ENCODE assay signal across 8 cellular contexts in the genomic region with DNA sequence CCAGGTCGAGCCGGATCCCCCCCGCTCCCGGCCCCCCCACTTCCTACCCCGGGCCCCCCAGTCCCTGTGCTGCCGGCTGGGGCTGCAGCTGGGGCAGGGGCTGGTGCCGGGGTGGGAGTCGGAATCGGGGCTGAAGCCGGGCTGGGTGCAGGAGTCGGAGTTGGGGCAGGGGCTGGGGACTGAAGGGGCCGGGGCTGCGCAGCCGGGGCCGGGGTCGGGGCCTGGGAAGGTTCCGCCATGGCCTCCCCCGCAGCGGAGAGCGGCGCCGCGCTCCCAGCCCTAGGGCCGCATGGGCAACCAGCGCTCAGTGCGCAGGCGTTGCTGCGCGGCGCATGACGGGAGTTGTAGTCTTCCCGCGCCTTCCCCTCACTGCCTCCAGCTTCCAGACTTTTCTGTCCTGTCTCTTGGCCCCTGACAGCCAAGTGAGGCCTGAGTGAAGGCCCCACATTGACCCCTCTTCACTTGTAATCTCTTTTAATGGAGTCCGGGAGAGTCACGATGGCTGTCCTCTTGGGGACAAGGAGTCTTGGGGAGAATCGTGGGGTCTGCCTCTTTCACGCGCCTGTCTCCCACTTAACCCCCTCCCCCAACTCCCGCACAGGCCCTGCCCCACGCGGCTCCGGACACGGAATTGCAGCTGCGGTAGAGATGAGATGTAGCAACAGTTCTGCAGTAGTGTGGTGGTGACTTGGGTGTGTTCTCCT. TPM values are rescaled to one million over a fixed set of nuclear protein-coding genes. Genes with fewer than 3 reads are reported as not detected.
DNase-seq lines count a peak whose midpoint lies in the region; ATAC-seq and TF ChIP-seq lines count a peak whose summit lies in the region.

KAT2A (minus strand) TSS at position 302 of the 704 bp plus-strand sequence; CDS start at position 239, 63 bp downstream.

- H3K27ac ChIP-seq in cingulate gyrus (ENCODE audit: low read depth, low read length) = peak within 1 kb of the TSS; percentile 84

- peak; percentile 57 for ATAC-seq in HG02870 (IDR thresholded peaks at IDR 0.05; ENCODE audit: unreplicated experiment)
- ATAC-seq in left colon = peak; percentile 78
- ATAC-seq in HG03457 (IDR thresholded peaks at IDR 0.05; ENCODE audit: unreplicated experiment) = no peak

- no peak for TF ChIP-seq CTCF in GM10248 (IDR thresholded peaks at IDR 0.05; ENCODE audit: control extremely low read depth, extremely low read depth, low read depth, missing control alignments)

- intact Hi-C loops in left colon (cut with DNase I, micrococcal nuclease) = loop anchor here in 1 of 2 donors (10.0 kb wide), 1 partner anchor 64 kb away; the partner anchor contains the start of genes HCRT and KCNH4

- POLR2A ChIA-PET in GM10248 (lab: Yijun Ruan, JAX) = interaction anchor here (0.6 kb wide), 2 partner anchors 12 to 253 kb away, joined by 6 to 7 read pairs; no protein-coding TSS in a partner anchor

- peak; percentile 94 for DNase-seq in GM10248 (ENCODE audit: extremely low spot score)
- peak; percentile 22 for DNase-seq in NCI-H446 treated with DMSO at 0.1 percent for 48 hours (lab: John Stamatoyannopoulos, UW)
- peak; percentile 87 for DNase-seq in activated CD4-positive, alpha-beta T cell treated with anti-CD3 and anti-CD28 coated beads for 48 hours
- DNase-seq in left colon = peak; percentile 77 to 88
- DNase-seq in stimulated activated CD4-positive, alpha-beta T cell treated with anti-CD3 and anti-CD28 coated beads, Interleukin-1b, Interleukin-23, amount 100 ng/mL, for 24 hours (ENCODE audit: low read depth in 4 of 4, low spot score in 1 of 4) = peak in 3 of 4 experiments; percentile 55 to 70 (median 68)

- CTCF ChIA-PET in GM10248 (lab: Yijun Ruan, JAX) = interaction anchor here (1.4 to 12.1 kb wide), 9 partner anchors 10 to 158 kb away, joined by 3 to 172 read pairs (median 35); partner anchors contain the start of genes CNP, DNAJC7, KCNH4 and NKIRAS2

RNA-seq across cellular contexts. Expression of gene KAT2A, which starts in this region (rescaled TPM):
- 10 to 100 TPM; 23.6 TPM for total RNA-seq in left colon

Comparison
In these comparisons a context has a peak if more than half of its experiments do, and no peak if none do; other contexts are left out.
1. DNase-seq: peak in every context shown above with its lines; median percentile 94 in GM10248; 87 in activated CD4-positive, alpha-beta T cell treated with anti-CD3 and anti-CD28 coated beads for 48 hours; 82 in left colon; 68 in stimulated activated CD4-positive, alpha-beta T cell treated with anti-CD3 and anti-CD28 coated beads, Interleukin-1b, Interleukin-23, amount 100 ng/mL, for 24 hours; 22 in NCI-H446 treated with DMSO at 0.1 percent for 48 hours.